In the genomic region with DNA sequence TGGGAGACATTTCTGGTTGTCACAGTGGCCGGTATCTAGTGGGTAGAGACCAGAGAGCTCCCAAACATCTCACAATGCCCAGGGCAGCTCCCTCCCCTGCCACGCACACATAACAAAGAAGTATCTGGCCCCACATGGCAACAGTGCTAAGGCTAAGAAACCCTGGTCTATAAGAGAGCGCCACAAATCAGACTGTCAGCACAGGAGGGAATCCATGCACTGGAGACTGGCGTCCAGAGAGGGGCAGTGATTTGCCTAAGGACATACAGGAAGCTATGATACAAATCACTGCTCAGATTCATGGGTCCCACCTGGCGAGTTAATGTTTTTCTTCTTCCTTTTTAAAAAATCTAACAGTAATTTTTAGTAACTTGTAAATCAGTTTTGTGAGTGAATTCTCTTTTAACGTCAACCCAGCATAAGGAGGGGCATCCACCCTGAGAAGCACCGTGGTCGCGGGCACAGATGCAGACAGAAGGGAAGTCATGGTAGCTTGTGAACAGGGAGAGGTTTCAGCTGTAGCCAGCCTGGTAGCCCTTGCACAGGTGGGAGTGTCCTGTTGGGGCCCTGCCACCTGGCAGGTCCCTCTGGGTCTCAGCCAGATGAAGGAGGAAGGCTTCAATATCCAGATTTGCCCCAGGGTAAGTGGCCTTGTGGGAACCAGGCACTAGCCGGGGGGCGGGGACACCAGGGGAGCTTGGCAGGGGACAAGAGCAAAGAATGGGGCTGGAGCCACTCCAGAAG, we compare ENCODE assay signal across 8 cellular contexts. TPM values are rescaled to one million over a fixed set of nuclear protein-coding genes. Genes with fewer than 3 reads are reported as not detected.
DNase-seq lines count a peak whose midpoint lies in the region; ATAC-seq, FAIRE-seq and TF ChIP-seq lines count a peak whose summit lies in the region.
"Had no signal": no experiment of that assay in that cellular context is flagged by ENCODE, and none has a peak within 500 bp of the region (broad histone marks: within the 10 kb centered on the region; RNA-seq: fewer than 3 reads in every experiment).

No MANE protein-coding gene starts in this region.

- peaks cover 16% of the 10 kb centered on the region for H3K4me1 ChIP-seq in PC-9 (replicated peaks; ENCODE audit: insufficient read depth)
- H3K4me1 ChIP-seq in small intestine (ENCODE audit: control insufficient read depth in 2 of 2, insufficient read depth in 1 of 2, low read depth in 1 of 2, low read length in 1 of 2) = peaks cover 10 to 15% of the 10 kb centered on the region in 2 donors

- DNase-seq in PC-9 (peak; percentile 42 to 75), coronary artery (ENCODE audit: low spot score) (peak; percentile 63), small intestine (no peak), HUDEP-2 (lab: John Stamatoyannopoulos, UW; ENCODE audit: unreplicated experiment in 76 of 76) (no peak), iPS-NIHi7 (ENCODE audit: extremely low spot score) (no peak)
- DNase-seq: NCI-H1417 treated with DMSO at 0.1 percent for 48 hours had no signal

- no peaks in the 10 kb centered on the region for H3K79me2 ChIP-seq in PC-9 (ENCODE audit: low read depth)

- H3K27ac ChIP-seq in PC-9 (no peak overlapping the region), coronary artery (no peak overlapping the region), small intestine (ENCODE audit: low read depth in 1 of 2, low read length in 1 of 2) (peak overlapping the region; percentile 85 to 88)

- H3K9me3 ChIP-seq in PC-9 (ENCODE audit: insufficient read depth, low read depth) = no peaks in the 10 kb centered on the region
- no peaks in the 10 kb centered on the region for H3K9me3 ChIP-seq in small intestine (ENCODE audit: control insufficient read depth, low read depth)

- ATAC-seq in GM18868 (IDR thresholded peaks at IDR 0.05; ENCODE audit: unreplicated experiment) = peak; percentile 34
- ATAC-seq in HG03354 (IDR thresholded peaks at IDR 0.05; ENCODE audit: poor library complexity, severe bottlenecking, unreplicated experiment) = no peak

- BruUV-seq in PC-9 (replicated peaks; lab: Mats Ljungman, UMichigan) = no TSS peak

- peak overlapping the region; percentile 16; the same call in 1 of the 2 replicates for H3K4me2 ChIP-seq in PC-9

- POLR2A ChIA-PET in PC-9 (lab: Charles Lee; ENCODE audit: unreplicated experiment) = no interaction called here

- H3K27me3 ChIP-seq in PC-9 (ENCODE audit: insufficient read depth, low read depth) (no peaks in the 10 kb centered on the region), small intestine (ENCODE audit: control insufficient read depth in 2 of 2, insufficient read depth in 2 of 2, low read length in 2 of 2) (no peaks in the 10 kb centered on the region)

- WGBS in small intestine, 3 donors = 48 to 80% (median 67%) methylated on average over 10 to 11 of the region's 11 CpGs

- H3K4me3 ChIP-seq in PC-9 (no peak overlapping the region), coronary artery (no peak overlapping the region), small intestine (ENCODE audit: low read depth in 1 of 2, low read length in 2 of 2) (no peak overlapping the region)

- CTCF ChIA-PET in PC-9 (lab: Charles Lee) = no interaction called here

- H4K20me1 ChIP-seq in PC-9 (ENCODE audit: insufficient read depth) = no peaks in the 10 kb centered on the region

- TF ChIP-seq CTCF in PC-9 (conservative IDR thresholded peaks at IDR 0.05) (no peak), coronary artery (IDR thresholded peaks at IDR 0.05) (no peak)

- H3K36me3 ChIP-seq in PC-9 (ENCODE audit: low read depth) (no peaks in the 10 kb centered on the region), small intestine (ENCODE audit: control insufficient read depth in 2 of 2, insufficient read depth in 2 of 2, low read length in 2 of 2) (peaks cover 0 to 8% of the 10 kb centered on the region in 2 donors)

- no peaks in the 10 kb centered on the region for H3F3A ChIP-seq in PC-9 (ENCODE audit: insufficient read depth, low read depth)

- H3K9me2 ChIP-seq in PC-9 (ENCODE audit: insufficient read depth) = no peaks in the 10 kb centered on the region

- intact Hi-C loops in PC-9 (cut with micrococcal nuclease; ENCODE audit: unreplicated experiment) = no loop called here

- H2AFZ ChIP-seq in PC-9 = no peak overlapping the region

- no peak for FAIRE-seq in small intestine (lab: Jason Lieb, UNC)

RNA-seq across cellular contexts. Expression of a gene that starts 8.7 kb away (rescaled TPM):
- total RNA-seq in PC-9 (2021) = 2.5 and 5.2 TPM in 2 replicates
- 100 to 1,000 TPM in 2 of 3 donors, 10 to 100 TPM in 1; 64.5 to 434 (median 132) TPM for polyA plus RNA-seq in small intestine

RNA-seq across cellular contexts. Expression of a gene that starts 26.4 kb away (rescaled TPM):
- total RNA-seq in PC-9 (2021) = 6.7 and 7.8 TPM in 2 replicates
- polyA plus RNA-seq in small intestine = 10 to 100 TPM in 2 of 3 donors, 1 to 10 TPM in 1; 5.4 to 16.8 (median 14.4) TPM

Comparison
In these comparisons a context has a peak if more than half of its experiments do, and no peak if none do; other contexts are left out.
1. DNase-seq: peak in PC-9 (2 of 2) and coronary artery (single experiment); none in small intestine (single experiment), HUDEP-2 (0 of 76) and iPS-NIHi7 (single experiment).
2. H3K27ac ChIP-seq: peak in small intestine (2 of 2); none in PC-9 (single experiment) and coronary artery (0 of 2).